In genomic region chr5:181218795-181219124, GRCh38 we compare ENCODE assay signal across 9 cellular contexts. TPM values are rescaled to one million over a fixed set of nuclear protein-coding genes. Genes with fewer than 3 reads are reported as not detected.
A peak's percentile ranks its signal among the peaks of the same experiment; 100 is the strongest.
DNase-seq lines count a peak whose midpoint lies in the region; ATAC-seq and TF ChIP-seq lines count a peak whose summit lies in the region.
"Had no signal": no experiment of that assay in that cellular context is flagged by ENCODE, and none has a peak within 500 bp of the region (broad histone marks: within the 10 kb centered on the region; RNA-seq: fewer than 3 reads in every experiment).

No MANE protein-coding gene starts in this region.

- TF ChIP-seq CTCF in NB4 (IDR thresholded peaks at IDR 0.05; ENCODE audit: low read depth, low read length) (no peak), coronary artery (IDR thresholded peaks at IDR 0.05) (no peak), neural crest cell (conservative IDR thresholded peaks at IDR 0.05) (no peak)

- no peak for ATAC-seq in GM18511 (IDR thresholded peaks at IDR 0.05; ENCODE audit: unreplicated experiment)

- no peak overlapping the region for H3K27ac ChIP-seq in CD4-positive, alpha-beta memory T cell (ENCODE audit: low read depth, low read length)
- H3K27ac ChIP-seq in coronary artery: peak overlapping the region; percentile 67 to 77
- H3K27ac ChIP-seq: WERI-Rb-1 had no signal

- peaks cover 41% of the 10 kb centered on the region for H3K4me1 ChIP-seq in CD4-positive, alpha-beta memory T cell (ENCODE audit: insufficient read depth, low read length)

- CTCF ChIA-PET in CD4-positive, alpha-beta memory T cell (lab: Charles Lee; ENCODE audit: partially characterized antibody): no interaction called here

- intact Hi-C loops in CD4-positive, alpha-beta memory T cell (cut with micrococcal nuclease): loop anchor here (1.0 kb wide), 2 partner anchors 11 to 27 kb away; no protein-coding TSS in a partner anchor

- peak overlapping the region in 1 of 2 donors; percentile 61 for H3K4me3 ChIP-seq in CD4-positive, alpha-beta memory T cell (ENCODE audit: low read length in 2 of 2)
- H3K4me3 ChIP-seq in NB4 (ENCODE audit: low read depth, low read length) (peak overlapping the region; percentile 35), coronary artery (peak overlapping the region; percentile 69)

- peak overlapping the region in 4 of 7 donors; percentile 96 to 100 (median 98) for H3K27ac Mint-ChIP-seq in CD4-positive, alpha-beta memory T cell
- H3K27ac Mint-ChIP-seq in neural crest cell (ENCODE audit: unreplicated experiment): no peak overlapping the region

- peaks cover 0 to 44% (median 4%) of the 10 kb centered on the region in 8 donors for H3K9me3 Mint-ChIP-seq in CD4-positive, alpha-beta memory T cell
- H3K9me3 Mint-ChIP-seq in neural crest cell: peaks cover 9% of the 10 kb centered on the region

- POLR2A ChIA-PET in CD4-positive, alpha-beta memory T cell (lab: Charles Lee; ENCODE audit: partially characterized antibody): interaction anchor here (3.7 kb wide), 1 partner anchor 12 kb away, joined by 76 read pairs; the partner anchor contains the start of gene TRIM7

- H3K4me1 Mint-ChIP-seq in CD4-positive, alpha-beta memory T cell: peaks cover 26 to 66% (median 46%) of the 10 kb centered on the region in 4 donors
- peaks cover 44% of the 10 kb centered on the region for H3K4me1 Mint-ChIP-seq in neural crest cell

- H3K36me3 ChIP-seq in CD4-positive, alpha-beta memory T cell (ENCODE audit: insufficient read depth, low read length): no peaks in the 10 kb centered on the region
- H3K36me3 ChIP-seq: WERI-Rb-1 had no signal

- peak overlapping the region; percentile 95 to 100 (median 99) for H3K4me3 Mint-ChIP-seq in CD4-positive, alpha-beta memory T cell
- H3K4me3 Mint-ChIP-seq in neural crest cell: peak overlapping the region; percentile 79

- no peaks in the 10 kb centered on the region for H3K9me3 ChIP-seq in CD4-positive, alpha-beta memory T cell (ENCODE audit: control insufficient read depth in 1 of 2, low read length in 2 of 2)

- no peak for TF ChIP-seq POLR2A in NB4 (IDR thresholded peaks at IDR 0.05; ENCODE audit: extremely low read depth, insufficient read length)

- H3K36me3 Mint-ChIP-seq in CD4-positive, alpha-beta memory T cell: peaks cover 0 to 39% of the 10 kb centered on the region in 2 donors
- H3K36me3 Mint-ChIP-seq in neural crest cell (ENCODE audit: low read depth): peaks cover 13% of the 10 kb centered on the region

- H3K27me3 ChIP-seq in CD4-positive, alpha-beta memory T cell (ENCODE audit: insufficient read depth, low read length): no peaks in the 10 kb centered on the region

- no peak for DNase-seq in CD4-positive, alpha-beta memory T cell
- DNase-seq in NB4 (ENCODE audit: low read depth): no peak
- DNase-seq in coronary artery (ENCODE audit: low spot score): no peak
- DNase-seq in neural crest cell (ENCODE audit: low read depth, low spot score): no peak
- no peak for DNase-seq in globus pallidus (ENCODE audit: low spot score)
- DNase-seq in C1 segment of cervical spinal cord (lab: John Stamatoyannopoulos, UW): no peak
- no peak for DNase-seq in A172 (ENCODE audit: low spot score)

- peaks cover 0 to 24% of the 10 kb centered on the region in 2 donors for H3K27me3 Mint-ChIP-seq in CD4-positive, alpha-beta memory T cell
- H3K27me3 Mint-ChIP-seq in neural crest cell (ENCODE audit: low read depth): peaks cover 80% of the 10 kb centered on the region

RNA-seq across cellular contexts. Expression of gene TRIM41, which starts 4.3 kb away (rescaled TPM):
- 10 to 100 TPM; 39.9 to 40.7 TPM for total RNA-seq in CD4-positive, alpha-beta memory T cell
- 1 to 10 TPM; 1.7 to 2.0 TPM for polyA plus RNA-seq in CD4-positive, alpha-beta memory T cell
- 34.5 and 39.1 TPM in 2 replicates for total RNA-seq in neural crest cell
- 10.3 and 18.2 TPM in 2 replicates for total RNA-seq in A172 (2014; rRNA removed; shearing (Covaris generic))

RNA-seq across cellular contexts. Expression of gene TRIM7, which starts 13.8 kb away (rescaled TPM):
- total RNA-seq in CD4-positive, alpha-beta memory T cell: 1 to 10 TPM; 3.3 to 4.2 TPM
- polyA plus RNA-seq in CD4-positive, alpha-beta memory T cell: under 1 TPM; 0.63 to 0.69 TPM
- not detected in 2 replicates for total RNA-seq in neural crest cell
- 19.0 and 29.8 TPM in 2 replicates for total RNA-seq in A172 (2014; rRNA removed; shearing (Covaris generic))

RNA-seq across cellular contexts. Expression of gene RACK1, which starts 24.9 kb away (rescaled TPM):
- 1,000 to 10,000 TPM; 1,956 to 2,001 TPM for total RNA-seq in CD4-positive, alpha-beta memory T cell
- 1,000 to 10,000 TPM; 2,065 to 2,145 TPM for polyA plus RNA-seq in CD4-positive, alpha-beta memory T cell
- total RNA-seq in neural crest cell: 2,359 and 2,449 TPM in 2 replicates
- total RNA-seq in A172 (2014; rRNA removed; shearing (Covaris generic)): 2,696 and 2,799 TPM in 2 replicates

RNA-seq across cellular contexts. Expression of gene TRIM52, which starts 42.2 kb away (rescaled TPM):
- 10 to 100 TPM; 73.0 to 76.8 TPM for total RNA-seq in CD4-positive, alpha-beta memory T cell
- 10 to 100 TPM; 19.4 to 47.2 TPM for polyA plus RNA-seq in CD4-positive, alpha-beta memory T cell
- total RNA-seq in neural crest cell: 9.0 TPM in 2 replicates
- total RNA-seq in A172 (2014; rRNA removed; shearing (Covaris generic)): 8.5 and 13.2 TPM in 2 replicates
